In genomic region chr16:81468269-81468902, GRCh38 we compare ENCODE assay signal across 15 cellular contexts. TPM values are rescaled to one million over a fixed set of nuclear protein-coding genes. Genes with fewer than 3 reads are reported as not detected.
DNase-seq lines count a peak whose midpoint lies in the region; ATAC-seq, FAIRE-seq and TF ChIP-seq lines count a peak whose summit lies in the region.
"Had no signal": no experiment of that assay in that cellular context is flagged by ENCODE, and none has a peak within 500 bp of the region (broad histone marks: within the 10 kb centered on the region; RNA-seq: fewer than 3 reads in every experiment).

No MANE protein-coding gene starts in this region.

- peak overlapping the region; percentile 95 to 98 for H3K27ac Mint-ChIP-seq in T-cell

- peak overlapping the region in 2 of 3 donors; percentile 13 to 89 for H3K4me3 Mint-ChIP-seq in T-cell

- peaks cover 43% of the 10 kb centered on the region for H3K4me1 ChIP-seq in left ventricle myocardium inferior
- peaks cover 44 to 61% of the 10 kb centered on the region in 2 donors for H3K4me1 ChIP-seq in kidney (ENCODE audit: control insufficient read depth in 1 of 2, insufficient read depth in 1 of 2, low read depth in 1 of 2, low read length in 2 of 2)
- H3K4me1 ChIP-seq in upper lobe of left lung = peaks cover 43 to 73% (median 53%) of the 10 kb centered on the region in 4 donors

- H3K27me3 ChIP-seq in left ventricle myocardium inferior (ENCODE audit: low read depth) (no peaks in the 10 kb centered on the region), upper lobe of left lung (no peaks in the 10 kb centered on the region)

- TF ChIP-seq CTCF in left ventricle myocardium inferior (IDR thresholded peaks at IDR 0.05; ENCODE audit: borderline replicate concordance) (no peak), kidney (IDR thresholded peaks at IDR 0.05; ENCODE audit: borderline replicate concordance, extremely low read depth, insufficient read depth) (no peak), upper lobe of left lung (IDR thresholded peaks at IDR 0.05) (no peak)

- no peak overlapping the region for H3K4me3 ChIP-seq in left ventricle myocardium inferior
- H3K4me3 ChIP-seq in kidney (ENCODE audit: low read length in 2 of 2) = no peak overlapping the region
- no peak overlapping the region for H3K4me3 ChIP-seq in upper lobe of left lung

- no peak for FAIRE-seq in kidney (lab: Jason Lieb, UNC)

- TF ChIP-seq EP300 in upper lobe of left lung (IDR thresholded peaks at IDR 0.05) = no peak

- intact Hi-C loops in left ventricle myocardium inferior (cut with micrococcal nuclease) = no loop called here
- intact Hi-C loops in Right ventricle myocardium superior (cut with DNase I) = no loop called here
- intact Hi-C loops in kidney (cut with DNase I) = no loop called here
- intact Hi-C loops in posterior vena cava (cut with DNase I) = no loop called here

- CTCF ChIA-PET in T-cell (lab: Charles Lee) = interaction anchor here in 1 of 2 donors (0.5 kb wide), 1 partner anchor 31 kb away, joined by 3 read pairs; no protein-coding TSS in a partner anchor

- POLR2A ChIA-PET in T-cell (lab: Charles Lee) = no interaction called here

- H3K36me3 ChIP-seq in left ventricle myocardium inferior (peaks cover 3% of the 10 kb centered on the region), kidney (ENCODE audit: control insufficient read depth in 1 of 2, insufficient read depth in 2 of 2, low read length in 2 of 2) (peaks cover 9 to 13% of the 10 kb centered on the region in 2 donors), upper lobe of left lung (peaks cover 0 to 7% (median 0%) of the 10 kb centered on the region in 4 donors)

- WGBS in upper lobe of left lung, 2 donors = 94 to 95% methylated on average over 7 to 19 of the region's 19 CpGs

- H3K36me3 Mint-ChIP-seq in T-cell = peaks cover 7% of the 10 kb centered on the region

- peak; percentile 7 for DNase-seq in left ventricle myocardium inferior
- no peak for DNase-seq in Right ventricle myocardium superior
- no peak for DNase-seq in T-cell
- DNase-seq in kidney = peak; percentile 42
- no peak for DNase-seq in upper lobe of left lung
- no peak for DNase-seq in posterior vena cava (ENCODE audit: low spot score)
- no peak for DNase-seq in NCI-H2171 treated with DMSO at 0.1 percent for 48 hours (lab: John Stamatoyannopoulos, UW)
- DNase-seq: caudate nucleus, KBM-7, left cardiac atrium, NCI-H1417 treated with DMSO at 0.1 percent for 48 hours, NCI-H2227 treated with DMSO at 0.1 percent for 48 hours, SIG-M5, substantia nigra had no signal

- H3K27me3 Mint-ChIP-seq in T-cell = no peaks in the 10 kb centered on the region

- H3K27ac ChIP-seq in left ventricle myocardium inferior (replicated peaks) (no peak overlapping the region), kidney (ENCODE audit: low read depth in 2 of 2, low read length in 2 of 2) (peak overlapping the region; percentile 57 to 67), upper lobe of left lung (peak overlapping the region in 3 of 4 donors; percentile 62 to 75 (median 75))

- ATAC-seq in Right ventricle myocardium superior (ENCODE audit: poor library complexity) (no peak), T-cell (replicated peaks in 1 of 4) (no peak), upper lobe of left lung (ENCODE audit: low FRiP score in 2 of 2) (no peak), HG03196 (IDR thresholded peaks at IDR 0.05; ENCODE audit: unreplicated experiment) (no peak)
- ATAC-seq: left cardiac atrium had no signal

- peaks cover 86 to 89% (median 89%) of the 10 kb centered on the region in 3 donors for H3K4me1 Mint-ChIP-seq in T-cell

- H3K9me3 Mint-ChIP-seq in T-cell = no peaks in the 10 kb centered on the region

- no peak for TF ChIP-seq POLR2A in upper lobe of left lung (IDR thresholded peaks at IDR 0.05)

- H3K9me3 ChIP-seq in left ventricle myocardium inferior (replicated peaks) (no peaks in the 10 kb centered on the region), kidney (ENCODE audit: control insufficient read depth in 1 of 2, low read length in 2 of 2) (no peaks in the 10 kb centered on the region), upper lobe of left lung (no peaks in the 10 kb centered on the region)

- no peak overlapping the region for H3K9ac ChIP-seq in kidney (ENCODE audit: low read length in 2 of 2)

RNA-seq across cellular contexts. Expression of gene CMIP, which starts 23.8 kb away (rescaled TPM):
- total RNA-seq in left ventricle myocardium inferior = 11.2 TPM
- total RNA-seq in Right ventricle myocardium superior = 11.1 TPM
- total RNA-seq in T-cell = 10 to 100 TPM; 39.8 to 55.9 (median 42.6) TPM
- total RNA-seq in kidney = 65.7 TPM
- polyA plus RNA-seq in kidney (ENCODE audit: insufficient read depth, low read depth, low replicate concordance) = 16.6 TPM
- 100 to 1,000 TPM in 1 of 6 donors, 10 to 100 TPM in 5; 48.3 to 109 (median 67.6) TPM for total RNA-seq in upper lobe of left lung
- 10 to 100 TPM; 38.2 to 45.2 TPM for total RNA-seq in posterior vena cava

Comparison
In these comparisons a context has a peak if more than half of its experiments do, and no peak if none do; other contexts are left out.
1. DNase-seq: peak in left ventricle myocardium inferior (single experiment) and kidney (single experiment); none in Right ventricle myocardium superior (single experiment), T-cell (0 of 34), upper lobe of left lung (0 of 2), posterior vena cava (single experiment) and NCI-H2171 treated with DMSO at 0.1 percent for 48 hours (single experiment).